In genomic region chr15:90201150-90201943, GRCh38 we compare ENCODE assay signal across 1 cellular context.
TF ChIP-seq lines count a peak whose summit lies in the region.

TSS of gene SEMA4B (plus strand) at chr15:90201330. CDS start at chr15:90201579, 249 bp downstream.

TF ChIP-seq in PFSK-1, 5 proteins besides CTCF, POLR2A, EP300 and RAD21 (continued from another document):
- TF ChIP-seq, protein P1, sequence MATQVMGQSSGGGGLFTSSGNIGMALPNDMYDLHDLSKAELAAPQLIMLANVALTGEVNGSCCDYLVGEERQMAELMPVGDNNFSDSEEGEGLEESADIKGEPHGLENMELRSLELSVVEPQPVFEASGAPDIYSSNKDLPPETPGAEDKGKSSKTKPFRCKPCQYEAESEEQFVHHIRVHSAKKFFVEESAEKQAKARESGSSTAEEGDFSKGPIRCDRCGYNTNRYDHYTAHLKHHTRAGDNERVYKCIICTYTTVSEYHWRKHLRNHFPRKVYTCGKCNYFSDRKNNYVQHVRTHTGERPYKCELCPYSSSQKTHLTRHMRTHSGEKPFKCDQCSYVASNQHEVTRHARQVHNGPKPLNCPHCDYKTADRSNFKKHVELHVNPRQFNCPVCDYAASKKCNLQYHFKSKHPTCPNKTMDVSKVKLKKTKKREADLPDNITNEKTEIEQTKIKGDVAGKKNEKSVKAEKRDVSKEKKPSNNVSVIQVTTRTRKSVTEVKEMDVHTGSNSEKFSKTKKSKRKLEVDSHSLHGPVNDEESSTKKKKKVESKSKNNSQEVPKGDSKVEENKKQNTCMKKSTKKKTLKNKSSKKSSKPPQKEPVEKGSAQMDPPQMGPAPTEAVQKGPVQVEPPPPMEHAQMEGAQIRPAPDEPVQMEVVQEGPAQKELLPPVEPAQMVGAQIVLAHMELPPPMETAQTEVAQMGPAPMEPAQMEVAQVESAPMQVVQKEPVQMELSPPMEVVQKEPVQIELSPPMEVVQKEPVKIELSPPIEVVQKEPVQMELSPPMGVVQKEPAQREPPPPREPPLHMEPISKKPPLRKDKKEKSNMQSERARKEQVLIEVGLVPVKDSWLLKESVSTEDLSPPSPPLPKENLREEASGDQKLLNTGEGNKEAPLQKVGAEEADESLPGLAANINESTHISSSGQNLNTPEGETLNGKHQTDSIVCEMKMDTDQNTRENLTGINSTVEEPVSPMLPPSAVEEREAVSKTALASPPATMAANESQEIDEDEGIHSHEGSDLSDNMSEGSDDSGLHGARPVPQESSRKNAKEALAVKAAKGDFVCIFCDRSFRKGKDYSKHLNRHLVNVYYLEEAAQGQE (IDR thresholded peaks at IDR 0.05; ENCODE audit: insufficient read depth in 1 of 2, low read depth in 2 of 2, low read length in 2 of 2), result no peak
- peak; percentile 77 for TF ChIP-seq POLR2AphosphoS5 (IDR thresholded peaks at IDR 0.05; ENCODE audit: low read depth, low read length)
- TF ChIP-seq FOXP2 (optimal IDR thresholded peaks at IDR 0.05; ENCODE audit: borderline replicate concordance, extremely low read depth, extremely low read length, insufficient read depth), result no peak
